ENCODE assay signal across 27 cellular contexts in genomic region chr2:125588780-125589179, GRCh38.
DNase-seq lines count a peak whose midpoint lies in the region; ATAC-seq and TF ChIP-seq lines count a peak whose summit lies in the region.
"Had no signal": no experiment of that assay in that cellular context is flagged by ENCODE, and none has a peak within 500 bp of the region (broad histone marks: within the 10 kb centered on the region; RNA-seq: fewer than 3 reads in every experiment).

No MANE protein-coding gene starts in this region.

- no peaks in the 10 kb centered on the region for H3K36me3 ChIP-seq in mucosa of descending colon (ENCODE audit: low read depth)
- H3K36me3 ChIP-seq: BE2C; BLaER1; BLaER1 treated with 17β-estradiol and CSF1 and Interleukin-3, amounts not matched to agents 10 nM and 100 nM had no signal

- intact Hi-C loops in left colon (cut with DNase I, micrococcal nuclease), result no loop called here
- intact Hi-C loops in mucosa of descending colon (cut with DNase I, micrococcal nuclease), result no loop called here

- H3K4me1 ChIP-seq in mucosa of descending colon (ENCODE audit: low read depth), result no peaks in the 10 kb centered on the region
- H3K4me1 ChIP-seq: A549; BE2C; BLaER1; BLaER1 treated with 17β-estradiol and CSF1 and Interleukin-3, amounts not matched to agents 10 nM and 100 nM; Caco-2 had no signal

- DNase-seq in left colon, result no peak
- no peak for DNase-seq in mucosa of descending colon
- DNase-seq in HEK293T (ENCODE audit: extremely low spot score), result no peak
- DNase-seq in NCI-H2081 (lab: John Stamatoyannopoulos, UW), result no peak
- DNase-seq: 8988T; ACHN; AML-193; BE2C; C1 segment of cervical spinal cord; Caco-2; Calu3; CD4-positive, alpha-beta memory T cell; CD4-positive, alpha-beta T cell; CD4-positive, CD25-positive, alpha-beta regulatory T cell; CD8-positive, alpha-beta memory T cell; CD8-positive, alpha-beta T cell; COR-L47; DMS 273 treated with DMSO at 0.1 percent for 48 hours; DMS153; DMS53; DMS79; DMS79 treated with DMSO at 0.1 percent for 48 hours; DND-41; EL had no signal

- ATAC-seq in left colon, result peak; percentile 62
- peak; percentile 53 for ATAC-seq in mucosa of descending colon
- ATAC-seq: A549; CD8-positive, alpha-beta T cell had no signal

- POLR2A ChIA-PET in HEK293T (lab: Yijun Ruan, JAX), result no interaction called here

- no peaks in the 10 kb centered on the region for H3K9me3 ChIP-seq in mucosa of descending colon
- H3K9me3 ChIP-seq: A549, BE2C, BLaER1, Caco-2 had no signal

- CTCF ChIA-PET in HEK293T (lab: Yijun Ruan, JAX), result no interaction called here

- no peak for TF ChIP-seq CTCF in mucosa of descending colon (IDR thresholded peaks at IDR 0.05)

- no peak overlapping the region for H3K4me3 ChIP-seq in mucosa of descending colon
- H3K4me3 ChIP-seq: A549; BLaER1; BLaER1 treated with 17β-estradiol and CSF1 and Interleukin-3, amounts not matched to agents 10 nM and 100 nM had no signal

TF ChIP-seq in HEK293T, 16 proteins besides CTCF, POLR2A, EP300 and RAD21:
- TF ChIP-seq CTBP1 (IDR thresholded peaks at IDR 0.05; ENCODE audit: borderline replicate concordance), result no peak
- TF ChIP-seq SUZ12 (IDR thresholded peaks at IDR 0.05), result no peak
- TF ChIP-seq NFRKB (IDR thresholded peaks at IDR 0.05), result no peak
- no peak for TF ChIP-seq HDGF (IDR thresholded peaks at IDR 0.05; ENCODE audit: borderline replicate concordance)
- TF ChIP-seq FOXA1 (IDR thresholded peaks at IDR 0.05), result no peak
- no peak for TF ChIP-seq PKNOX1 (IDR thresholded peaks at IDR 0.05)
- TF ChIP-seq ARNT (IDR thresholded peaks at IDR 0.05), result no peak
- no peak for TF ChIP-seq BHLHE40 (IDR thresholded peaks at IDR 0.05; ENCODE audit: borderline replicate concordance)
- TF ChIP-seq FOXM1 (IDR thresholded peaks at IDR 0.05; ENCODE audit: borderline replicate concordance), result no peak
- TF ChIP-seq LEF1 (IDR thresholded peaks at IDR 0.05; ENCODE audit: borderline replicate concordance), result no peak
- no peak for TF ChIP-seq ELF4 (IDR thresholded peaks at IDR 0.05)
- TF ChIP-seq ZNF384 (IDR thresholded peaks at IDR 0.05), result no peak
